In genomic region chr10:118057351-118057750, GRCh38 we compare ENCODE assay signal across 13 cellular contexts.
DNase-seq lines count a peak whose midpoint lies in the region.
"Had no signal": no experiment of that assay in that cellular context is flagged by ENCODE, and none has a peak within 500 bp of the region (broad histone marks: within the 10 kb centered on the region; RNA-seq: fewer than 3 reads in every experiment).

No MANE protein-coding gene starts in this region.

- DNase-seq in NCI-H82 (lab: John Stamatoyannopoulos, UW) (peak; percentile 2), NCI-H82 treated with DMSO at 0.1 percent for 48 hours (lab: John Stamatoyannopoulos, UW; ENCODE audit: unreplicated experiment) (no peak), NCI-H69 (lab: John Stamatoyannopoulos, UW) (peak; percentile 12), SHP77 (lab: John Stamatoyannopoulos, UW) (no peak), NCI-H748 treated with DMSO at 0.1 percent for 48 hours (lab: John Stamatoyannopoulos, UW) (no peak)
- DNase-seq in activated T-cell treated with anti-CD3 and anti-CD28 coated beads, Interleukin-2, amount 50 U/mL, for 1 hour, result no peak
- DNase-seq in stimulated activated CD4-positive, alpha-beta T cell treated with anti-CD3 and anti-CD28 coated beads, Interleukin-2, amount 100 ng/mL, for 48 hours, result no peak
- DNase-seq: CD8-positive, alpha-beta T cell; COR-L47; DMS153; DMS79 treated with DMSO at 0.1 percent for 48 hours; GF-D8 had no signal

- no peaks in the 10 kb centered on the region for H3K27me3 ChIP-seq in iPS-15b (ENCODE audit: control insufficient read depth, insufficient read depth, low read length)

- no peaks in the 10 kb centered on the region for H3K9me3 ChIP-seq in iPS-15b (ENCODE audit: control insufficient read depth, insufficient read depth, low read length)

- H3K36me3 ChIP-seq in iPS-15b (ENCODE audit: control insufficient read depth, insufficient read depth, low read length), result no peaks in the 10 kb centered on the region

- H3K4me1 ChIP-seq in iPS-15b (ENCODE audit: control insufficient read depth, insufficient read depth, low read length), result peaks cover 9% of the 10 kb centered on the region

- no peak overlapping the region for H3K9ac ChIP-seq in iPS-15b (ENCODE audit: low read depth, low read length)

- peak overlapping the region; percentile 20 for H3K4me3 ChIP-seq in iPS-15b (ENCODE audit: low read depth, low read length)

Comparison
In these comparisons a context has a peak if more than half of its experiments do, and no peak if none do; other contexts are left out.
1. DNase-seq: peak in NCI-H82 (single experiment) and NCI-H69 (single experiment); none in NCI-H82 treated with DMSO at 0.1 percent for 48 hours (single experiment), SHP77 (0 of 2), activated T-cell treated with anti-CD3 and anti-CD28 coated beads, Interleukin-2, amount 50 U/mL, for 1 hour (single experiment), stimulated activated CD4-positive, alpha-beta T cell treated with anti-CD3 and anti-CD28 coated beads, Interleukin-2, amount 100 ng/mL, for 48 hours (0 of 2) and NCI-H748 treated with DMSO at 0.1 percent for 48 hours (single experiment).